18 cellular contexts compared by ENCODE assay signal in genomic region chr22:36536717-36537116, GRCh38. TPM values are rescaled to one million over a fixed set of nuclear protein-coding genes. Genes with fewer than 3 reads are reported as not detected.
DNase-seq lines count a peak whose midpoint lies in the region; ATAC-seq and TF ChIP-seq lines count a peak whose summit lies in the region.
"Had no signal": no experiment of that assay in that cellular context is flagged by ENCODE, and none has a peak within 500 bp of the region (broad histone marks: within the 10 kb centered on the region; RNA-seq: fewer than 3 reads in every experiment).

No MANE protein-coding gene starts in this region.

- H3K4me1 Mint-ChIP-seq in type B pancreatic cell (ENCODE audit: unreplicated experiment) = no peaks in the 10 kb centered on the region

- no peaks in the 10 kb centered on the region for H3K9me3 Mint-ChIP-seq in type B pancreatic cell

- peak overlapping the region; percentile 57 for H3K9ac ChIP-seq in NT2/D1 (ENCODE audit: insufficient read length, low read depth)

- peak in 1 of 2 donors; percentile 19 for TF ChIP-seq POLR2A in gastrocnemius medialis (IDR thresholded peaks at IDR 0.05)

- H3K4me3 ChIP-seq in NT2/D1 (ENCODE audit: insufficient read length, low read depth) (no peak overlapping the region), gastrocnemius medialis (peak overlapping the region; percentile 13 to 27 (median 22))
- H3K4me3 ChIP-seq: ascending aorta, coronary artery, right atrium auricular region had no signal

- peaks cover 6% of the 10 kb centered on the region; the same call in 1 of the 2 replicates for H3K9me3 ChIP-seq in NT2/D1 (ENCODE audit: insufficient read depth, low read length)
- no peaks in the 10 kb centered on the region for H3K9me3 ChIP-seq in gastrocnemius medialis
- H3K9me3 ChIP-seq: ascending aorta, right atrium auricular region had no signal

- DNase-seq in DMS 273 (lab: John Stamatoyannopoulos, UW; ENCODE audit: unreplicated experiment) (peak; percentile 26), DMS 273 treated with DMSO at 0.1 percent for 48 hours (lab: John Stamatoyannopoulos, UW) (no peak), NCI-H2081 treated with DMSO at 0.1 percent for 48 hours (lab: John Stamatoyannopoulos, UW) (peak; percentile 64), NT2/D1 (ENCODE audit: low read depth, low spot score) (no peak), gastrocnemius medialis (peak in 1 of 2 donors; percentile 53), type B pancreatic cell (ENCODE audit: extremely low spot score, unreplicated experiment) (no peak)
- DNase-seq: activated CD4-positive, CD25-positive, alpha-beta regulatory T cell treated with anti-CD3 and anti-CD28 coated beads, Interleukin-2, amount 50 U/mL, for 72 hours; activated CD8-positive, alpha-beta memory T cell treated with anti-CD3 and anti-CD28 coated beads, Interleukin-2, amount 50 U/mL, for 4 hours; glutamatergic neuron; mesenchymal stem cell; Right ventricle myocardium superior had no signal

- peaks cover 5% of the 10 kb centered on the region for H3K4me1 ChIP-seq in NT2/D1 (ENCODE audit: insufficient read depth, insufficient read length)
- H3K4me1 ChIP-seq in gastrocnemius medialis = peaks cover 0 to 10% of the 10 kb centered on the region in 2 donors
- H3K4me1 ChIP-seq: ascending aorta, right atrium auricular region had no signal

- H3K27ac Mint-ChIP-seq in type B pancreatic cell = no peak overlapping the region

- H3K36me3 ChIP-seq in NT2/D1 (ENCODE audit: insufficient read depth, insufficient read length, low read length) (no peaks in the 10 kb centered on the region), gastrocnemius medialis (no peaks in the 10 kb centered on the region)
- H3K36me3 ChIP-seq: ascending aorta, right atrium auricular region had no signal

- intact Hi-C loops in gastrocnemius medialis (cut with DNase I; ENCODE audit: low total_unique reads) = no loop called here

- no peaks in the 10 kb centered on the region for H3K36me3 Mint-ChIP-seq in type B pancreatic cell

- H3K27me3 ChIP-seq in NT2/D1 (ENCODE audit: insufficient read depth, insufficient read length) (no peaks in the 10 kb centered on the region), gastrocnemius medialis (no peaks in the 10 kb centered on the region)
- H3K27me3 ChIP-seq: ascending aorta, right atrium auricular region had no signal

- ATAC-seq in gastrocnemius medialis (peak; percentile 63 to 82), HG03139 (IDR thresholded peaks at IDR 0.05; ENCODE audit: unreplicated experiment) (no peak), GM21786 (IDR thresholded peaks at IDR 0.05; ENCODE audit: unreplicated experiment) (no peak)

- peak overlapping the region; percentile 60 to 74 (median 68) for H3K27ac ChIP-seq in gastrocnemius medialis
- H3K27ac ChIP-seq: 22Rv1, ascending aorta, C4-2B, coronary artery, right atrium auricular region had no signal

- no peak overlapping the region for H3K4me3 Mint-ChIP-seq in type B pancreatic cell

- no peak for TF ChIP-seq CTCF in gastrocnemius medialis (IDR thresholded peaks at IDR 0.05 in 4 of 5, conservative IDR thresholded peaks at IDR 0.05 in 1 of 5)
- TF ChIP-seq CTCF in type B pancreatic cell (conservative IDR thresholded peaks at IDR 0.05) = no peak

- in situ Hi-C loops in gastrocnemius medialis (cut with MboI; ENCODE audit: low sequenced_read_pairs in 4 of 4) = no loop called here

- H3K27me3 Mint-ChIP-seq in type B pancreatic cell = peaks cover 5% of the 10 kb centered on the region

RNA-seq across cellular contexts. Expression of gene EIF3D, which starts 7.8 kb away (rescaled TPM):
- total RNA-seq in gastrocnemius medialis = 100 to 1,000 TPM; 208 to 319 (median 290) TPM
- total RNA-seq in type B pancreatic cell (ENCODE audit: low replicate concordance) = 162 and 190 TPM in 2 replicates

RNA-seq across cellular contexts. Expression of gene FOXRED2, which starts 29.9 kb away (rescaled TPM):
- total RNA-seq in gastrocnemius medialis = 10 to 100 TPM in 1 of 4 donors, 1 to 10 TPM in 3; 2.6 to 13.6 (median 5.1) TPM
- 20.6 and 38.8 TPM in 2 replicates for total RNA-seq in type B pancreatic cell (ENCODE audit: low replicate concordance)

RNA-seq across cellular contexts. Expression of gene TXN2, which starts 55.3 kb away (rescaled TPM):
- total RNA-seq in gastrocnemius medialis (100 to 1,000 TPM in 1 of 4 donors, 10 to 100 TPM in 3; 64.9 to 122 (median 86.0) TPM), type B pancreatic cell (ENCODE audit: low replicate concordance) (73.4 and 77.2 TPM in 2 replicates)

Comparison
In these comparisons a context has a peak if more than half of its experiments do, and no peak if none do; other contexts are left out.
1. DNase-seq: peak in DMS 273 (single experiment) and NCI-H2081 treated with DMSO at 0.1 percent for 48 hours (single experiment); none in DMS 273 treated with DMSO at 0.1 percent for 48 hours (single experiment), NT2/D1 (single experiment) and type B pancreatic cell (single experiment).
2. ATAC-seq: peak in gastrocnemius medialis (2 of 2); none in HG03139 (single experiment) and GM21786 (single experiment).